8 cellular contexts compared by ENCODE assay signal in genomic region chr1:203769505-203770343, GRCh38. TPM values are rescaled to one million over a fixed set of nuclear protein-coding genes. Genes with fewer than 3 reads are reported as not detected.
DNase-seq lines count a peak whose midpoint lies in the region; ATAC-seq and TF ChIP-seq lines count a peak whose summit lies in the region.

No MANE protein-coding gene starts in this region.

- H3K4me3 ChIP-seq in cardiac fibroblast (replicated peaks in 1 of 2; ENCODE audit: low read depth in 2 of 2, low read length in 2 of 2) (no peak overlapping the region), left lung (no peak overlapping the region)

- intact Hi-C loops in left lung (cut with DNase I): no loop called here

- H3K27ac ChIP-seq in left lung: peak overlapping the region in 1 of 2 donors; percentile 23

- H3K4me1 ChIP-seq in left lung: peaks cover 0 to 14% of the 10 kb centered on the region in 2 donors

- H3K27me3 ChIP-seq in left lung: no peaks in the 10 kb centered on the region

- TF ChIP-seq CTCF in cardiac fibroblast (IDR thresholded peaks at IDR 0.05; ENCODE audit: low read depth, low read length) (no peak), left lung (IDR thresholded peaks at IDR 0.05) (no peak)

- DNase-seq in GOT3 (lab: John Stamatoyannopoulos, UW): peak; percentile 20
- DNase-seq in NCI-H524 (lab: John Stamatoyannopoulos, UW): peak; percentile 59 to 79
- DNase-seq in cardiac fibroblast (ENCODE audit: low read depth in 2 of 2): peak; percentile 91 to 96
- peak; percentile 75 to 81 for DNase-seq in left lung
- peak; percentile 34 for DNase-seq in superior temporal gyrus (ENCODE audit: extremely low spot score)
- DNase-seq in activated CD8-positive, alpha-beta memory T cell treated with anti-CD3 and anti-CD28 coated beads for 24 hours: no peak
- DNase-seq in foreskin melanocyte: no peak

- no peaks in the 10 kb centered on the region for H3K36me3 ChIP-seq in left lung

- ATAC-seq in left lung (peak; percentile 88), GM18868 (IDR thresholded peaks at IDR 0.05; ENCODE audit: unreplicated experiment) (no peak)

- H3K9me3 ChIP-seq in left lung: no peaks in the 10 kb centered on the region

RNA-seq across cellular contexts. Expression of gene LAX1, which starts 4.7 kb away (rescaled TPM):
- total RNA-seq in left lung: 1 to 10 TPM in 1 of 2 donors, under 1 TPM in 1; 0.93 to 2.2 TPM

RNA-seq across cellular contexts. Expression of gene ZBED6, which starts 25.7 kb away (rescaled TPM):
- 10 to 100 TPM; 31.9 to 32.8 TPM for total RNA-seq in left lung

RNA-seq across cellular contexts. Expression of gene ZC3H11A, which starts 25.7 kb away (rescaled TPM):
- total RNA-seq in left lung: 10 to 100 TPM; 60.0 to 71.4 TPM

Comparison
In these comparisons a context has a peak if more than half of its experiments do, and no peak if none do; other contexts are left out.
1. DNase-seq: peak in GOT3 (single experiment), NCI-H524 (2 of 2), cardiac fibroblast (2 of 2), left lung (2 of 2) and superior temporal gyrus (single experiment); none in activated CD8-positive, alpha-beta memory T cell treated with anti-CD3 and anti-CD28 coated beads for 24 hours (single experiment) and foreskin melanocyte (single experiment).